1 cellular context compared by ENCODE assay signal in genomic region chr2:207770602-207771404, GRCh38.
TF ChIP-seq lines count a peak whose summit lies in the region.

No MANE protein-coding gene starts in this region.

TF ChIP-seq in H1, 55 proteins besides CTCF, POLR2A, EP300 and RAD21 (continued from another document):
- 0 out of 4 replicates have a peak, but pooled peaks of 1 of the 2 experiments have one; percentile 44 for TF ChIP-seq HDAC2 (IDR thresholded peaks at IDR 0.05; ENCODE audit: borderline replicate concordance in 1 of 2, low read depth in 2 of 2, low read length in 2 of 2)
- 0 out of 2 replicates have a peak, but pooled peaks have one; percentile 5 for TF ChIP-seq MAX (IDR thresholded peaks at IDR 0.05)
- no peak for TF ChIP-seq SRF (IDR thresholded peaks at IDR 0.05; ENCODE audit: low read depth, low read length)
- TF ChIP-seq CEBPB (IDR thresholded peaks at IDR 0.05; ENCODE audit: low read depth, low read length), result peak; percentile 98
- peak; percentile 36 for TF ChIP-seq KDM4A (IDR thresholded peaks at IDR 0.05; ENCODE audit: low read depth, low read length, severe bottlenecking)
- no peak for TF ChIP-seq GABPA (IDR thresholded peaks at IDR 0.05; ENCODE audit: borderline replicate concordance, insufficient read depth, low read length)
- no peak for TF ChIP-seq HDAC6 (IDR thresholded peaks at IDR 0.05; ENCODE audit: low read depth, low read length)
- TF ChIP-seq BCL11A (IDR thresholded peaks at IDR 0.05; ENCODE audit: low read depth in 2 of 2, low read length in 2 of 2), result no peak
- TF ChIP-seq RBBP5 (IDR thresholded peaks at IDR 0.05; ENCODE audit: borderline replicate concordance, low read depth, low read length), result peak; percentile 65; the same call in 1 of the 2 replicates
- 0 out of 2 replicates have a peak, but pooled peaks have one; percentile 25 for TF ChIP-seq KDM1A (IDR thresholded peaks at IDR 0.05; ENCODE audit: borderline replicate concordance, low read length)
- TF ChIP-seq CREB1 (IDR thresholded peaks at IDR 0.05), result peak; percentile 17; the same call in 1 of the 2 replicates
- peak; percentile 66 for TF ChIP-seq ASH2L (IDR thresholded peaks at IDR 0.05; ENCODE audit: low read length)
